ENCODE assay signal across 8 cellular contexts in the genomic region with DNA sequence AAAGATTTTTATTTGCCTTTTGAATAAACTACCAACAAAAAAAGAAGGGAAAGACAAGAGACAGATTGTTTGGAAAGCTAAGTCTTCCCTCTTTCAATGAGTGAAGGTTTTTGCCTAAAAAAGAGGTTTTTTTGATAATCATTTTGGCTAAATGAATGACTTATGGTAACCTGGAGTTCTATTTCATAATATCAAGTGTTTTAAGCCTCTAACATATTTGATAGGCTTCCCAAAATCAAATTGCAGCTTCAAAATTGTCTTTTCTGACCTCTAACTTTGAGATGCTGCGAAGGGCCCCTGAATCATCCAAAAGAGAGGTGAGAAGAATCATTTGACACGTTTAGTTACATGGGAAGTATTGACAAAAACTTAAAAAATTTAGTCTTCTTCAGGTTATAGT.
"Had no signal": no experiment of that assay in that cellular context is flagged by ENCODE, and none has a peak within 500 bp of the region (broad histone marks: within the 10 kb centered on the region; RNA-seq: fewer than 3 reads in every experiment).

No MANE protein-coding gene starts in this region.

- H3K36me3 Mint-ChIP-seq: IgD-negative memory B cell had no signal

- H3K9ac ChIP-seq: KMS-11 had no signal

- H3K4me2 ChIP-seq: KMS-11 had no signal

- H3K4me3 Mint-ChIP-seq: IgD-negative memory B cell had no signal

- ATAC-seq: HepG2 had no signal

- H3K27ac ChIP-seq: HL-60, KMS-11 had no signal

- H3K4me1 Mint-ChIP-seq: IgD-negative memory B cell had no signal

- H3K27ac Mint-ChIP-seq: IgD-negative memory B cell had no signal

- DNase-seq: IMR-90, KBM-7, KG1 had no signal

- FAIRE-seq: HepG2, HTR-8/SVneo had no signal
